Comparison of ENCODE assay signal across 9 cellular contexts in the genomic region with DNA sequence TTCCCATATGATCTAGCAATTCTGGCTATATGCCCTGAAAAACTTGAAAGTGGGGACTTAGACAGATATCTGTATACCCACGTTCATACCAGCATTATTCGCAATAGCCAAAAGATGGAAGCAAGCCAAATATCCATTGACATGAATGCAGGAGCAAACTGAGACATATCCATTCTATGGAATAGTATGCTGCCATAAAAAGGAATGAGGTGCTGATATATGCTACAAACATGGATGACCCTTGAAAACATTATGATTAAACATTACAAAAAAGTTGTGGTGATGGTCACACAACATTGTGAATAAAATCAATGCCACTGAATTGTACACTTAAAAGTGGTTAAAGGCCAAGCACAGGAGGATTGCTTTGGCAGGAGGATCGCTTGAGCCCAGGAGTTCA. TPM values are rescaled to one million over a fixed set of nuclear protein-coding genes. Genes with fewer than 3 reads are reported as not detected.
"Had no signal": no experiment of that assay in that cellular context is flagged by ENCODE, and none has a peak within 500 bp of the region (broad histone marks: within the 10 kb centered on the region; RNA-seq: fewer than 3 reads in every experiment).

No MANE protein-coding gene starts in this region.

- FAIRE-seq: G401.6, GM12878, GM12891, GM12892, GM18507, GM19239 had no signal

- DNase-seq: GDM1, GF-D8 had no signal

- H3K4me3 ChIP-seq: GM12878 had no signal

- ATAC-seq: GM12878 had no signal

RNA-seq across cellular contexts. Expression of a gene that starts 33.4 kb away (rescaled TPM):
- total RNA-seq: G401 had no signal
